10 cellular contexts compared by ENCODE assay signal in the genomic region with DNA sequence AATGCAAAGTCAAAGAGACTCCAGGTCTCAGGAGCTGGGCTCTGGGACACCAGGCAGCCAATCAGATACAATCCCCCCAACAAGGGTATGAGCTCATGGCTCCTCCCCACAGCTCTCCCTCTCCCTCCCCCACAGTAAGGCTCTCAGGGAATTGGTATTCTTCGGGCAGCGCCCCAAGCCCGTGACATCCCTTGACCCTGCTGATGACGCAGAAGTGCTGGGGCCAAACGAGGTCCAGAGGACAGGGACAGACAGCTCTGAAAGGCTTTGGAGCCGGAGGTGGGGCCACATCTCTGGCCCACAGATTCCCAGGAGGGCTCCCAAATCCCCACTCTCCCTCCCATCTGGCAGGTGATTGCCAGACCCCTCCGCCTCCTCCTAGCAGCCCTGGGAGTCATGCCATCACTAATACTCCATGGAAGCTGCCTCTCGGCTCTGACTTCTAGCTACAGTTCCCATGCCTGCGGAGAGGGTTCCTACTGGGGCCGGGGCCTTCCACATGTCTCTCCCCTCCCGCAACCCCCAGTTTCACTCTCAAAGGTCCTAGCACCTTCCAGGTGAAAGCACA. TPM values are rescaled to one million over a fixed set of nuclear protein-coding genes. Genes with fewer than 3 reads are reported as not detected.
DNase-seq lines count a peak whose midpoint lies in the region; TF ChIP-seq lines count a peak whose summit lies in the region.
"Had no signal": no experiment of that assay in that cellular context is flagged by ENCODE, and none has a peak within 500 bp of the region (broad histone marks: within the 10 kb centered on the region; RNA-seq: fewer than 3 reads in every experiment).

No MANE protein-coding gene starts in this region.

- peak overlapping the region; percentile 70 for H3K4me2 ChIP-seq in mammary epithelial cell (ENCODE audit: insufficient read depth, low read depth, low read length)

- H3K27me3 Mint-ChIP-seq in activated naive CD4-positive, alpha-beta T cell treated with anti-CD3 and anti-CD28 coated beads, Interleukin-2, amount 10 ng/mL, durations not matched to agents 7 days and 5 days, result peaks cover 36% of the 10 kb centered on the region
- H3K27me3 Mint-ChIP-seq in activated T-cell treated with anti-CD3 and anti-CD28 coated beads, Interleukin-2, amount 50 U/mL, for 24 hours, result no peaks in the 10 kb centered on the region
- H3K27me3 Mint-ChIP-seq in activated CD4-positive, alpha-beta memory T cell treated with anti-CD3 and anti-CD28 coated beads, Interleukin-2, amount 10 ng/mL, durations not matched to agents 7 days and 5 days, result no peaks in the 10 kb centered on the region

- no TSS peak for BruUV-seq in mammary epithelial cell (replicated peaks; lab: Mats Ljungman, UMichigan)

- H3K9ac ChIP-seq in mammary epithelial cell (ENCODE audit: insufficient read depth, low read length) (peak overlapping the region; percentile 54), skeletal muscle tissue (ENCODE audit: low read depth in 1 of 3, low read length in 3 of 3) (peak overlapping the region; percentile 88 to 100 (median 100))

- H2AFZ ChIP-seq in mammary epithelial cell (ENCODE audit: low read depth, low read length), result peak overlapping the region; percentile 77

- H3K4me3 ChIP-seq in HEK293 (ENCODE audit: low read depth, low read length), result no peak overlapping the region
- no peak overlapping the region for H3K4me3 ChIP-seq in mammary epithelial cell (replicated peaks in 1 of 3; ENCODE audit: insufficient read depth in 1 of 3, low read depth in 2 of 3, low read length in 3 of 3)
- H3K4me3 ChIP-seq in skeletal muscle tissue (ENCODE audit: low read length in 3 of 3), result peak overlapping the region; percentile 87 to 92 (median 89)

- CTCF ChIA-PET in HEK293 (lab: Yijun Ruan, JAX) (interaction anchor here (0.6 to 13.7 kb wide), 14 partner anchors 11 to 1137 kb away, joined by 3 to 160 read pairs (median 9); a partner anchor contains a TSS), mammary epithelial cell (lab: Charles Lee; ENCODE audit: low non-redundant PET) (interaction anchor here (0.6 to 0.7 kb wide), 4 partner anchors 19 to 231 kb away, joined by 3 to 4 read pairs (median 4); no protein-coding TSS in a partner anchor)
- CTCF ChIA-PET in activated naive CD4-positive, alpha-beta T cell treated with anti-CD3 and anti-CD28 coated beads, Interleukin-2, amount 10 ng/mL, durations not matched to agents 7 days and 5 days (lab: Charles Lee), result interaction anchor here (0.7 to 17.7 kb wide), 11 partner anchors 11 to 99 kb away, joined by 3 to 184 read pairs (median 4); no protein-coding TSS in a partner anchor
- CTCF ChIA-PET in activated CD4-positive, alpha-beta memory T cell treated with anti-CD3 and anti-CD28 coated beads, Interleukin-2, amount 10 ng/mL, durations not matched to agents 7 days and 5 days (lab: Charles Lee), result interaction anchor here (1.2 to 11.3 kb wide), 5 partner anchors 8 to 99 kb away, joined by 3 to 115 read pairs (median 5); no protein-coding TSS in a partner anchor

- H3K27me3 ChIP-seq in mammary epithelial cell (ENCODE audit: insufficient read depth, low read length) (no peaks in the 10 kb centered on the region), skeletal muscle tissue (ENCODE audit: control insufficient read depth in 3 of 3, insufficient read depth in 3 of 3, low read length in 3 of 3) (no peaks in the 10 kb centered on the region)

- H3K4me1 ChIP-seq in HEK293 (ENCODE audit: control insufficient read depth, insufficient read depth, low read length) (peaks cover under 1% of the 10 kb centered on the region; the same call in 1 of the 2 replicates), mammary epithelial cell (ENCODE audit: insufficient read depth, low read length) (peaks cover 48% of the 10 kb centered on the region), skeletal muscle tissue (ENCODE audit: control insufficient read depth in 3 of 3, insufficient read depth in 3 of 3, low read length in 3 of 3) (peaks cover 80 to 87% (median 81%) of the 10 kb centered on the region in 3 donors)

- H3K9me3 ChIP-seq in HEK293 (ENCODE audit: control insufficient read depth, insufficient read depth, low read depth, low read length) (no peaks in the 10 kb centered on the region), mammary epithelial cell (replicated peaks; ENCODE audit: insufficient read depth, low read length) (no peaks in the 10 kb centered on the region), skeletal muscle tissue (ENCODE audit: control insufficient read depth in 3 of 3, low read length in 3 of 3) (no peaks in the 10 kb centered on the region)

- POLR2A ChIA-PET in HEK293 (lab: Yijun Ruan, JAX), result interaction anchor here (0.8 to 2.5 kb wide), 5 partner anchors 14 to 207 kb away, joined by 3 to 8 read pairs (median 5); a partner anchor contains a TSS
- POLR2A ChIA-PET in activated CD4-positive, alpha-beta memory T cell treated with anti-CD3 and anti-CD28 coated beads, Interleukin-2, amount 10 ng/mL, durations not matched to agents 7 days and 5 days (lab: Charles Lee), result interaction anchor here (0.8 to 1.7 kb wide), 3 partner anchors 15 to 38 kb away, joined by 3 to 4 read pairs (median 3); no protein-coding TSS in a partner anchor

- in situ Hi-C loops in mammary epithelial cell (cut with MboI; ENCODE audit: low sequenced_read_pairs in 2 of 2), result loop anchor here in 1 of 2 donors (5.0 kb wide), 1 partner anchor 97 kb away; no protein-coding TSS in a partner anchor

- intact Hi-C loops in mammary epithelial cell (cut with micrococcal nuclease), result loop anchor here (2.0 to 10.0 kb wide), 2 partner anchors 169 to 319 kb away; a partner anchor contains a TSS

- no peaks in the 10 kb centered on the region for H3K9me3 Mint-ChIP-seq in activated naive CD4-positive, alpha-beta T cell treated with anti-CD3 and anti-CD28 coated beads, Interleukin-2, amount 10 ng/mL, durations not matched to agents 7 days and 5 days
- no peaks in the 10 kb centered on the region for H3K9me3 Mint-ChIP-seq in activated T-cell treated with anti-CD3 and anti-CD28 coated beads, Interleukin-2, amount 50 U/mL, for 24 hours
- H3K9me3 Mint-ChIP-seq in activated CD4-positive, alpha-beta memory T cell treated with anti-CD3 and anti-CD28 coated beads, Interleukin-2, amount 10 ng/mL, durations not matched to agents 7 days and 5 days, result no peaks in the 10 kb centered on the region

- no peaks in the 10 kb centered on the region for H4K20me1 ChIP-seq in mammary epithelial cell (ENCODE audit: insufficient read depth, low read length)

- TF ChIP-seq CTCF in HEK293 (tag by site-specific recombination; IDR thresholded peaks at IDR 0.05), result no peak
- no peak for TF ChIP-seq CTCF in mammary epithelial cell (conservative IDR thresholded peaks at IDR 0.05 in 1 of 2, IDR thresholded peaks at IDR 0.05 in 1 of 2; ENCODE audit: extremely low read depth in 1 of 2, insufficient read depth in 1 of 2, low read depth in 1 of 2, low read length in 2 of 2)

- H3K36me3 Mint-ChIP-seq in activated naive CD4-positive, alpha-beta T cell treated with anti-CD3 and anti-CD28 coated beads, Interleukin-2, amount 10 ng/mL, durations not matched to agents 7 days and 5 days, result no peaks in the 10 kb centered on the region
- H3K36me3 Mint-ChIP-seq in activated T-cell treated with anti-CD3 and anti-CD28 coated beads, Interleukin-2, amount 50 U/mL, for 24 hours (ENCODE audit: low read depth), result no peaks in the 10 kb centered on the region
- no peaks in the 10 kb centered on the region for H3K36me3 Mint-ChIP-seq in activated CD4-positive, alpha-beta memory T cell treated with anti-CD3 and anti-CD28 coated beads, Interleukin-2, amount 10 ng/mL, durations not matched to agents 7 days and 5 days (ENCODE audit: low read depth)

- H3K27ac ChIP-seq in HEK293 (ENCODE audit: extremely low read depth, low read depth, low read length) (no peak overlapping the region), mammary epithelial cell (ENCODE audit: insufficient read depth, low read depth, low read length) (peak overlapping the region; percentile 59), skeletal muscle tissue (ENCODE audit: low read depth, low read length) (peak overlapping the region; percentile 100)

- no peak overlapping the region for H3K27ac Mint-ChIP-seq in activated naive CD4-positive, alpha-beta T cell treated with anti-CD3 and anti-CD28 coated beads, Interleukin-2, amount 10 ng/mL, durations not matched to agents 7 days and 5 days
- H3K27ac Mint-ChIP-seq in activated T-cell treated with anti-CD3 and anti-CD28 coated beads, Interleukin-2, amount 50 U/mL, for 24 hours, result no peak overlapping the region
- no peak overlapping the region for H3K27ac Mint-ChIP-seq in activated CD4-positive, alpha-beta memory T cell treated with anti-CD3 and anti-CD28 coated beads, Interleukin-2, amount 10 ng/mL, durations not matched to agents 7 days and 5 days

- no peak overlapping the region for H3K4me3 Mint-ChIP-seq in activated naive CD4-positive, alpha-beta T cell treated with anti-CD3 and anti-CD28 coated beads, Interleukin-2, amount 10 ng/mL, durations not matched to agents 7 days and 5 days
- no peak overlapping the region for H3K4me3 Mint-ChIP-seq in activated T-cell treated with anti-CD3 and anti-CD28 coated beads, Interleukin-2, amount 50 U/mL, for 24 hours
- no peak overlapping the region for H3K4me3 Mint-ChIP-seq in activated CD4-positive, alpha-beta memory T cell treated with anti-CD3 and anti-CD28 coated beads, Interleukin-2, amount 10 ng/mL, durations not matched to agents 7 days and 5 days

- 25% methylated on average over 9 of the region's 11 CpGs for WGBS in mammary epithelial cell (ENCODE audit: low coverage, missing lambda C conversion rate)

- no peak for DNase-seq in mammary epithelial cell
- DNase-seq in kidney tubule cell (ENCODE audit: low spot score), result peak; percentile 44
- no peak for DNase-seq in NCI-H226
- DNase-seq in activated naive CD4-positive, alpha-beta T cell treated with anti-CD3 and anti-CD28 coated beads, Interleukin-2, amount 10 ng/mL, durations not matched to agents 7 days and 5 days, result no peak
- DNase-seq in activated T-cell treated with anti-CD3 and anti-CD28 coated beads, Interleukin-2, amount 50 U/mL, for 24 hours, result no peak
- DNase-seq in activated CD4-positive, alpha-beta memory T cell treated with anti-CD3 and anti-CD28 coated beads, Interleukin-2, amount 10 ng/mL, durations not matched to agents 7 days and 5 days, result no peak
- DNase-seq: MM.1S, small intestine had no signal

- H3K79me2 ChIP-seq in mammary epithelial cell (ENCODE audit: insufficient read depth, low read length), result no peaks in the 10 kb centered on the region

- dilution Hi-C loops in mammary epithelial cell (cut with HindIII; ENCODE audit: low sequenced_read_pairs), result loop anchor here (10.0 kb wide), 1 partner anchor 99 kb away; no protein-coding TSS in a partner anchor

- peaks cover 11% of the 10 kb centered on the region for H3K4me1 Mint-ChIP-seq in activated naive CD4-positive, alpha-beta T cell treated with anti-CD3 and anti-CD28 coated beads, Interleukin-2, amount 10 ng/mL, durations not matched to agents 7 days and 5 days
- peaks cover 14% of the 10 kb centered on the region for H3K4me1 Mint-ChIP-seq in activated T-cell treated with anti-CD3 and anti-CD28 coated beads, Interleukin-2, amount 50 U/mL, for 24 hours (ENCODE audit: low read depth)
- H3K4me1 Mint-ChIP-seq in activated CD4-positive, alpha-beta memory T cell treated with anti-CD3 and anti-CD28 coated beads, Interleukin-2, amount 10 ng/mL, durations not matched to agents 7 days and 5 days, result peaks cover 11% of the 10 kb centered on the region

- no peaks in the 10 kb centered on the region for H3K36me3 ChIP-seq in HEK293 (ENCODE audit: control insufficient read depth in 2 of 2, insufficient read depth in 1 of 2, low read length in 2 of 2)
- no peaks in the 10 kb centered on the region for H3K36me3 ChIP-seq in mammary epithelial cell (ENCODE audit: insufficient read depth, low read length)
- H3K36me3 ChIP-seq in skeletal muscle tissue (ENCODE audit: control insufficient read depth in 3 of 3, insufficient read depth in 3 of 3, low read length in 3 of 3), result peaks cover 0 to 21% (median 0%) of the 10 kb centered on the region in 3 donors

RNA-seq across cellular contexts. Expression of a gene that starts 5.8 kb away (rescaled TPM):
- 1 to 10 TPM; 2.7 to 3.0 TPM for total RNA-seq in mammary epithelial cell
- 1.3 TPM for polyA plus RNA-seq in mammary epithelial cell
- 0.88 TPM for polyA minus RNA-seq in mammary epithelial cell
- total RNA-seq in skeletal muscle tissue, result 8.9 TPM
- total RNA-seq in activated CD4-positive, alpha-beta memory T cell treated with anti-CD3 and anti-CD28 coated beads, Interleukin-2, amount 10 ng/mL, durations not matched to agents 7 days and 5 days, result under 1 TPM; 0.48 to 0.53 TPM

RNA-seq across cellular contexts. Expression of a gene that starts 29.2 kb away (rescaled TPM):
- total RNA-seq in mammary epithelial cell (not detected), skeletal muscle tissue (not detected)
- polyA plus RNA-seq in mammary epithelial cell, result not detected
- not detected for polyA minus RNA-seq in mammary epithelial cell
- total RNA-seq in activated CD4-positive, alpha-beta memory T cell treated with anti-CD3 and anti-CD28 coated beads, Interleukin-2, amount 10 ng/mL, durations not matched to agents 7 days and 5 days, result not detected

RNA-seq across cellular contexts. Expression of a gene that starts 35.0 kb away (rescaled TPM):
- total RNA-seq in mammary epithelial cell (under 1 TPM in 1 of 2 donors, not detected in 1; 0.50 TPM), skeletal muscle tissue (17.2 TPM)
- 0.07 TPM for polyA plus RNA-seq in mammary epithelial cell
- not detected for polyA minus RNA-seq in mammary epithelial cell
- total RNA-seq in activated CD4-positive, alpha-beta memory T cell treated with anti-CD3 and anti-CD28 coated beads, Interleukin-2, amount 10 ng/mL, durations not matched to agents 7 days and 5 days, result not detected

RNA-seq across cellular contexts. Expression of a gene that starts 41.4 kb away (rescaled TPM):
- 10 to 100 TPM in 1 of 2 donors, 1 to 10 TPM in 1; 3.7 to 34.4 TPM for total RNA-seq in mammary epithelial cell
- polyA plus RNA-seq in mammary epithelial cell, result 39.1 TPM
- 66.6 TPM for polyA minus RNA-seq in mammary epithelial cell
- 2.1 TPM for total RNA-seq in skeletal muscle tissue
- total RNA-seq in activated CD4-positive, alpha-beta memory T cell treated with anti-CD3 and anti-CD28 coated beads, Interleukin-2, amount 10 ng/mL, durations not matched to agents 7 days and 5 days, result 10 to 100 TPM; 33.5 to 35.1 TPM

RNA-seq across cellular contexts. Expression of a gene that starts 47.3 kb away (rescaled TPM):
- total RNA-seq in mammary epithelial cell (10 to 100 TPM in 1 of 2 donors, 1 to 10 TPM in 1; 5.7 to 71.3 TPM), skeletal muscle tissue (19.8 TPM)
- polyA plus RNA-seq in mammary epithelial cell, result 146 TPM
- polyA minus RNA-seq in mammary epithelial cell, result 248 TPM
- 1 to 10 TPM; 1.3 to 2.0 TPM for total RNA-seq in activated CD4-positive, alpha-beta memory T cell treated with anti-CD3 and anti-CD28 coated beads, Interleukin-2, amount 10 ng/mL, durations not matched to agents 7 days and 5 days

Comparison
In these comparisons a context has a peak if more than half of its experiments do, and no peak if none do; other contexts are left out.
1. H3K4me3 ChIP-seq: peak in skeletal muscle tissue (3 of 3); none in HEK293 (single experiment) and mammary epithelial cell (0 of 3).
2. RNA of a gene that starts 35.0 kb away (total RNA-seq): 17.2 TPM in skeletal muscle tissue (single experiment); 0.50 TPM in mammary epithelial cell and not detected in activated CD4-positive, alpha-beta memory T cell treated with anti-CD3 and anti-CD28 coated beads, Interleukin-2, amount 10 ng/mL, durations not matched to agents 7 days and 5 days; every median in the first group is over 10 times any median in the second.